ENCODE assay signal across 32 cellular contexts in the genomic region with DNA sequence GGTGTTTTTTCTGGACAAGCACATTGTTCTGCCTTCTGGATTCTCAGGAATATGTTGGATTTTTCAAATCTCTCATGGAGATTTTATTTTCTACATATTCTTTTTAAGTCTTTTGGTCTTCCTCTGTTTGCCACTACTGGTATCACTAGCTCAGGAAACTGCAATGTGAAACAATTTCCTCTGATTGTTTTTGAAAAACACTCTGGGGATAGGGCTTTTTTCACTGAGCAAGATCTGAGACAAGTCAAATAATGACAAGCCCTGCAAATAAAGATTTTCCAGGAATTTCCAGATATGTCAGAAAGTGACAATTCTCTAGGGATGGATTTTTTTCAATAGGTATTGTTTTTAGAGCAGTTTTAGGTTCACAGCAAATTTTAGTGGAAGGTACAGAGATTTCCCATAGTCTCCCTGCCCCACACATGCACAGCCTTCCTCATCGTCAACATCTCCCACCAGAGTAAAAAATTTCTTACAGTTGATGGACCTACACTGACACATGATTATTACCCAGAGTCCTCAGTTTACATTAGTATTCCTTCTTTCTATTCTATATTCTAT.
"Had no signal": no experiment of that assay in that cellular context is flagged by ENCODE, and none has a peak within 500 bp of the region (broad histone marks: within the 10 kb centered on the region; RNA-seq: fewer than 3 reads in every experiment).

No MANE protein-coding gene starts in this region.

- H3K27me3 ChIP-seq: adrenal gland, body of pancreas, dorsolateral prefrontal cortex had no signal

- H3K4me3 ChIP-seq: adrenal gland, body of pancreas, dorsolateral prefrontal cortex had no signal

- H3K4me1 ChIP-seq: adrenal gland, body of pancreas had no signal

- ATAC-seq: activated CD4-positive, CD25-positive, alpha-beta regulatory T cell treated with anti-CD3 and anti-CD28 coated beads, Interleukin-2, amount 50 U/mL, for 24 hours; activated CD8-positive, alpha-beta memory T cell treated with anti-CD3 and anti-CD28 coated beads, Interleukin-2, amount 10 ng/mL, durations not matched to agents 7 days and 5 days; activated CD8-positive, alpha-beta T cell treated with anti-CD3 and anti-CD28 coated beads, Interleukin-2, amount 10 ng/mL, durations not matched to agents 7 days and 5 days; activated naive CD8-positive, alpha-beta T cell treated with anti-CD3 and anti-CD28 coated beads, Interleukin-2, amount 50 U/mL, for 24 hours; body of pancreas; T-helper 17 cell had no signal

- H3K9me3 ChIP-seq: adrenal gland, body of pancreas had no signal

- DNase-seq: activated B cell treated with CpG ODN at 0.5 μM for 24 hours; activated CD4-positive, alpha-beta T cell treated with anti-CD3 and anti-CD28 coated beads for 48 hours; activated CD4-positive, alpha-beta T cell treated with anti-CD3 and anti-CD28 coated beads, Interleukin-2, amount 50 U/mL, for 1 hour; activated CD4-positive, alpha-beta T cell treated with anti-CD3 and anti-CD28 coated beads, Interleukin-2, amount 50 U/mL, for 48 hours; activated CD8-positive, alpha-beta memory T cell treated with anti-CD3 and anti-CD28 coated beads, Interleukin-2, amount 10 ng/mL, durations not matched to agents 7 days and 5 days; activated CD8-positive, alpha-beta memory T cell treated with anti-CD3 and anti-CD28 coated beads, Interleukin-2, amount 50 U/mL, for 4 hours; activated CD8-positive, alpha-beta T cell treated with anti-CD3 and anti-CD28 coated beads, Interleukin-2, amount 10 ng/mL, durations not matched to agents 7 days and 5 days; activated effector memory CD4-positive, alpha-beta T cell treated with anti-CD3 and anti-CD28 coated beads, Interleukin-2, amount 50 U/mL, for 16 hours; activated naive CD4-positive, alpha-beta T cell treated with anti-CD3 and anti-CD28 coated beads for 36 hours; activated naive CD8-positive, alpha-beta T cell treated with anti-CD3 and anti-CD28 coated beads for 36 hours; activated naive CD8-positive, alpha-beta T cell treated with anti-CD3 and anti-CD28 coated beads, Interleukin-2, amount 50 U/mL, for 24 hours; activated T-cell treated with anti-CD3 and anti-CD28 coated beads, Interleukin-2, amount 50 U/mL, for 1 hour; activated T-cell treated with anti-CD3 and anti-CD28 coated beads, Interleukin-2, amount 50 U/mL, for 48 hours; adrenal gland; amygdala; aorta; body of pancreas; caudate nucleus; cortex of kidney; dorsolateral prefrontal cortex; effector memory CD4-positive, alpha-beta T cell; endodermal cell; foreskin fibroblast; glutamatergic neuron; T-helper 1 cell; T-helper 17 cell; T1000; WERI-Rb-1 had no signal

- H3K27ac ChIP-seq: adrenal gland, body of pancreas, dorsolateral prefrontal cortex, epithelial cell of prostate, WERI-Rb-1 had no signal

- FAIRE-seq: colon, frontal cortex had no signal

- H3K36me3 ChIP-seq: adrenal gland, WERI-Rb-1 had no signal
